8 cellular contexts compared by ENCODE assay signal in genomic region chr16:8673611-8674412, GRCh38. TPM values are rescaled to one million over a fixed set of nuclear protein-coding genes. Genes with fewer than 3 reads are reported as not detected.
A peak's percentile ranks its signal among the peaks of the same experiment; 100 is the strongest.
DNase-seq lines count a peak whose midpoint lies in the region; ATAC-seq and TF ChIP-seq lines count a peak whose summit lies in the region.

No MANE protein-coding gene starts in this region.

- peak overlapping the region; percentile 69 for H3K9ac ChIP-seq in ES-I3 (ENCODE audit: low read depth, low read length)

- peak; percentile 48 for ATAC-seq in GM21528 (IDR thresholded peaks at IDR 0.05; ENCODE audit: low FRiP score, unreplicated experiment)

- H3K9me3 Mint-ChIP-seq in IgD-negative memory B cell: peaks cover 0 to 2% (median 0%) of the 10 kb centered on the region in 3 donors
- H3K9me3 Mint-ChIP-seq in nephron: no peaks in the 10 kb centered on the region

- peaks cover 38% of the 10 kb centered on the region for H3K27me3 ChIP-seq in ectodermal cell (ENCODE audit: control insufficient read depth, insufficient read depth, low read length, poor library complexity, severe bottlenecking)

- H3K4me1 ChIP-seq in ES-I3 (ENCODE audit: insufficient read depth, low read length) (peaks cover 3% of the 10 kb centered on the region; the same call in 1 of the 2 replicates), ectodermal cell (ENCODE audit: control insufficient read depth, insufficient read depth, low read length) (no peaks in the 10 kb centered on the region)

- H3K27ac ChIP-seq in ectodermal cell (ENCODE audit: insufficient read depth, low read depth, low read length, poor library complexity, severe bottlenecking): no peak overlapping the region

- H3K9me3 ChIP-seq in ES-I3 (ENCODE audit: control insufficient read depth, insufficient read depth, low read length) (no peaks in the 10 kb centered on the region), ectodermal cell (ENCODE audit: control insufficient read depth, low read length) (no peaks in the 10 kb centered on the region)

- 15% methylated on average over 24 of the region's 24 CpGs for WGBS in ectodermal cell, 2 experiments

- peak overlapping the region; percentile 59 for H3K4me3 ChIP-seq in ectodermal cell (ENCODE audit: insufficient read depth, low read depth, low read length)

- H3K4me3 Mint-ChIP-seq in IgD-negative memory B cell: peak overlapping the region; percentile 84 to 94 (median 92)
- peak overlapping the region; percentile 84 to 85 (median 84) for H3K4me3 Mint-ChIP-seq in nephron

- TF ChIP-seq CTCF in nephron (IDR thresholded peaks at IDR 0.05; ENCODE audit: unreplicated experiment in 3 of 3): no peak

- H3K4me1 Mint-ChIP-seq in IgD-negative memory B cell (peaks cover 5 to 16% (median 15%) of the 10 kb centered on the region in 3 donors), nephron (peaks cover 19% of the 10 kb centered on the region)

- no peak for DNase-seq in NCI-H2171 treated with DMSO at 0.1 percent for 48 hours (lab: John Stamatoyannopoulos, UW)
- DNase-seq in NCI-H187 (lab: John Stamatoyannopoulos, UW): no peak
- DNase-seq in DMS153 treated with DMSO at 0.1 percent for 48 hours (lab: John Stamatoyannopoulos, UW; ENCODE audit: unreplicated experiment): no peak

- H3K27me3 Mint-ChIP-seq in IgD-negative memory B cell (no peaks in the 10 kb centered on the region), nephron (ENCODE audit: low read depth) (peaks cover 9% of the 10 kb centered on the region)

- H3K36me3 ChIP-seq in ES-I3 (ENCODE audit: insufficient read depth, low read length) (no peaks in the 10 kb centered on the region), ectodermal cell (ENCODE audit: control insufficient read depth, insufficient read depth, low read length) (no peaks in the 10 kb centered on the region)

- H3K27ac Mint-ChIP-seq in IgD-negative memory B cell (peak overlapping the region in 1 of 3 donors; percentile 63), nephron (no peak overlapping the region)

- peaks cover 1% of the 10 kb centered on the region for H3K36me3 Mint-ChIP-seq in IgD-negative memory B cell
- peaks cover 5% of the 10 kb centered on the region for H3K36me3 Mint-ChIP-seq in nephron (ENCODE audit: low read depth)

RNA-seq across cellular contexts. Expression of gene ABAT, which starts 0.6 kb away (rescaled TPM):
- polyA plus RNA-seq in IgD-negative memory B cell: 3.3 TPM
- polyA plus RNA-seq in ectodermal cell (2013, experiment 1 of 4): 14.6 TPM
- 13.1 TPM for polyA plus RNA-seq in ectodermal cell (2013, experiment 2 of 4)
- polyA plus RNA-seq in ectodermal cell (2013, experiment 3 of 4): 14.0 TPM
- 14.9 TPM for polyA plus RNA-seq in ectodermal cell (2013, experiment 4 of 4)

RNA-seq across cellular contexts. Expression of gene METTL22, which starts 52.3 kb away (rescaled TPM):
- polyA plus RNA-seq in IgD-negative memory B cell: 17.5 TPM
- polyA plus RNA-seq in ectodermal cell (2013, experiment 1 of 4): 45.3 TPM
- 39.9 TPM for polyA plus RNA-seq in ectodermal cell (2013, experiment 2 of 4)
- 30.4 TPM for polyA plus RNA-seq in ectodermal cell (2013, experiment 3 of 4)
- 34.4 TPM for polyA plus RNA-seq in ectodermal cell (2013, experiment 4 of 4)
